11 cellular contexts compared by ENCODE assay signal in the genomic region with DNA sequence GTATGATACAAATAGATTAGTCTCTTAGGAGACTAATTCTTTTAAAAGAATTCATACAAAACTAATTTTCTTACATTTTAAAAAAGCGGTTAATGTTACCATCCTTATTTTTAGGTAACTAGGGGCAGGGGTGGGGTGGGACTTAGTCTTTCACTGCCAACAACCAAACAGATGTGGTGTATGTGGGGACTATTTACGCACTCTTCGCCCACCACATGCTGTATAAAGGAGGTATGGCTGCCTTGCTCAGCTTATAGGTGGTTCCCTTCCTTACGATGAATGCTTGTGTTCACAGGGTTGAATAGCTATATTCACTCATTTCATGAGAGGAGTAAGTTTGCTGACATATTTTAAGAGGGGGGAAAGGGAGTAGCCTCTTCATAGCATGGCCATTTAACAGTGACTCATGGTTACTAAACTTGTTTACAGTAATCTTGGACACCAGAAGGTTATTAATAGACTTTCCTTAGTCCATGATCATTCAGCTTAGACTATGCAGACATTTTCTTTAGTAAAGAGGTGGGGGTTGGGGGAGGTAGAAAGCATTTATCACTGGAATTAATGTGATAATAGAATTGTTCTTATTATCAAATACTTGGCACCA.
DNase-seq lines count a peak whose midpoint lies in the region; ATAC-seq and TF ChIP-seq lines count a peak whose summit lies in the region.
"Had no signal": no experiment of that assay in that cellular context is flagged by ENCODE, and none has a peak within 500 bp of the region (broad histone marks: within the 10 kb centered on the region; RNA-seq: fewer than 3 reads in every experiment).

No MANE protein-coding gene starts in this region.

- no peak overlapping the region for H3K9ac ChIP-seq in mammary epithelial cell (ENCODE audit: insufficient read depth, low read length)

- H3K9me3 ChIP-seq in mammary epithelial cell (replicated peaks; ENCODE audit: insufficient read depth, low read length) = no peaks in the 10 kb centered on the region

- no peak overlapping the region for H2AFZ ChIP-seq in mammary epithelial cell (ENCODE audit: low read depth, low read length)

- CTCF ChIA-PET in mammary epithelial cell (lab: Charles Lee; ENCODE audit: low non-redundant PET) = no interaction called here

- H3K27ac ChIP-seq in mammary epithelial cell (ENCODE audit: insufficient read depth, low read depth, low read length) = peak overlapping the region; percentile 96

- 93% methylated on average over 4 of the region's 4 CpGs for WGBS in mammary epithelial cell (ENCODE audit: low coverage, missing lambda C conversion rate)

- no TSS peak for BruUV-seq in mammary epithelial cell (replicated peaks; lab: Mats Ljungman, UMichigan)

- H3K4me1 ChIP-seq in mammary epithelial cell (ENCODE audit: insufficient read depth, low read length) = peaks cover 64% of the 10 kb centered on the region

- H3K36me3 ChIP-seq in mammary epithelial cell (ENCODE audit: insufficient read depth, low read length) = peaks cover 4% of the 10 kb centered on the region

- H3K4me2 ChIP-seq in mammary epithelial cell (ENCODE audit: insufficient read depth, low read depth, low read length) = peak overlapping the region; percentile 37

- intact Hi-C loops in mammary epithelial cell (cut with micrococcal nuclease) = no loop called here
- intact Hi-C loops in left colon (cut with DNase I, micrococcal nuclease) = no loop called here

- no peak overlapping the region for H3K4me3 ChIP-seq in mammary epithelial cell (replicated peaks in 1 of 3; ENCODE audit: insufficient read depth in 1 of 3, low read depth in 2 of 3, low read length in 3 of 3)

- no peaks in the 10 kb centered on the region for H3K27me3 ChIP-seq in mammary epithelial cell (ENCODE audit: insufficient read depth, low read length)

- dilution Hi-C loops in mammary epithelial cell (cut with HindIII; ENCODE audit: low sequenced_read_pairs) = no loop called here

- no peaks in the 10 kb centered on the region for H4K20me1 ChIP-seq in mammary epithelial cell (ENCODE audit: insufficient read depth, low read length)

- TF ChIP-seq CTCF in mammary epithelial cell (conservative IDR thresholded peaks at IDR 0.05 in 1 of 2, IDR thresholded peaks at IDR 0.05 in 1 of 2; ENCODE audit: extremely low read depth in 1 of 2, insufficient read depth in 1 of 2, low read depth in 1 of 2, low read length in 2 of 2) (no peak), GM13976 (IDR thresholded peaks at IDR 0.05; ENCODE audit: borderline replicate concordance, control extremely low read depth, extremely low read depth, insufficient read depth, missing control alignments) (no peak)

- H3K79me2 ChIP-seq in mammary epithelial cell (ENCODE audit: insufficient read depth, low read length) = peaks cover 85% of the 10 kb centered on the region

- DNase-seq in AG08395 (ENCODE audit: low spot score) (peak; percentile 89), mammary epithelial cell (peak; percentile 75), left colon (no peak), left lobe of liver (ENCODE audit: low spot score) (no peak), 8988T (no peak), GM13976 (ENCODE audit: low spot score) (no peak), SKM-1 treated with dmso at 0.1 percent for 144 hours (lab: John Stamatoyannopoulos, UW; ENCODE audit: unreplicated experiment) (no peak)
- DNase-seq: DMS79, NCI-H446 treated with DMSO at 0.1 percent for 48 hours had no signal

- ATAC-seq in HG02610 (IDR thresholded peaks at IDR 0.05; ENCODE audit: unreplicated experiment) (peak; percentile 35), left colon (peak; percentile 49), left lobe of liver (no peak)
- ATAC-seq: WTC11 had no signal

- in situ Hi-C loops in mammary epithelial cell (cut with MboI; ENCODE audit: low sequenced_read_pairs in 2 of 2) = no loop called here
- in situ Hi-C loops in GM13976 (cut with MboI; ENCODE audit: low sequenced_read_pairs, unreplicated experiment) = no loop called here

Comparison
In these comparisons a context has a peak if more than half of its experiments do, and no peak if none do; other contexts are left out.
1. DNase-seq: peak in AG08395 (single experiment) and mammary epithelial cell (single experiment); none in left colon (0 of 2), left lobe of liver (single experiment), 8988T (single experiment), GM13976 (single experiment) and SKM-1 treated with dmso at 0.1 percent for 144 hours (single experiment).